8 cellular contexts compared by ENCODE assay signal in the genomic region with DNA sequence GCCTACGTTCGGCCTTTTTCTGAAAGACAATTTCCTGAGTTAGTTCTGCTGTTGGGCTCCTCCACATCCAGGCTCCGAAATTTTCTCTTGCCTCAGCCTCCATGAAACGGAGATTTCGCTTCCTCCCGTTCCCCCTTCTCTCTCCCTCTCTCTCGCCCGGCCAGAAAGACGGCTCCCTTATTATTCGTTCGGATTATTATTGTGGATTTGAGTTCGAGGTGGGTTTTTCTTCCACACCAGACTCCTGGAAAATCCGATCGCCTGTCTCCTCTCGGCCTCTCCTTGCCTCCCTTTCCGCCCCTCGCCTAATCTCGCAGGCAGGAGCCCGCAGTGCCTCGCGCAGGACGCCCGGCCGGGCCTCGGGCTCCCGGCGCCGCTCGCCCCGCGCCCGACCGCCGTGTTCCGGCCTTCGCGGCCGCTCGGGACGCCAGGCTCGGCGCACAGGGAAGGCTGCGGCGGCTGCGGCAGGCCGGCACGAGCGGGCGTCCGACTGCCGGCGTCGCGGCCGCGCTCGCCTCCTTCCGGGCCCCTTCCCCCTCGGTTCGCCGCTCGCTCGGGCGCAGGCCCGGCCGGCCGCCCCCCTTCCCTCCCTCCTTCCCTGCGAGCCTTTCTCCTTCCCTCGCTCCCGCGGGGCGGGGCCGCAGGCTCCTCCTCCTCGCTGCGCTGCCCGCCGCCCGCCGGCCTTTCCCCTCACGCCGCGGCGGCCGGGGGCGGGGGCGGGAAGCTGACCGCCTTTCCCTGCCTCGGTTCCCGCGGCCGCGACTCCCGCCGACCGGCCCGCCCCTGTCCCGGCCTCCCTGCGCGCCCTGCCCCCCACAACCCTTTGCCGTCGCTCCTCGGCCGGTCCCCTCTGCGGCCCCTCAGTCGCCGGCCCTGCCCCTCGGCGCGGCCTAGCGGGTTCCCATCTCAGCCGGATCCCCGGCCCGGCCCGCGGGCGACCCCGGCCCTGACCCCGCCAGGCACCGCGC. TPM values are rescaled to one million over a fixed set of nuclear protein-coding genes. Genes with fewer than 3 reads are reported as not detected.
DNase-seq lines count a peak whose midpoint lies in the region; ATAC-seq and TF ChIP-seq lines count a peak whose summit lies in the region.

A gene with protein sequence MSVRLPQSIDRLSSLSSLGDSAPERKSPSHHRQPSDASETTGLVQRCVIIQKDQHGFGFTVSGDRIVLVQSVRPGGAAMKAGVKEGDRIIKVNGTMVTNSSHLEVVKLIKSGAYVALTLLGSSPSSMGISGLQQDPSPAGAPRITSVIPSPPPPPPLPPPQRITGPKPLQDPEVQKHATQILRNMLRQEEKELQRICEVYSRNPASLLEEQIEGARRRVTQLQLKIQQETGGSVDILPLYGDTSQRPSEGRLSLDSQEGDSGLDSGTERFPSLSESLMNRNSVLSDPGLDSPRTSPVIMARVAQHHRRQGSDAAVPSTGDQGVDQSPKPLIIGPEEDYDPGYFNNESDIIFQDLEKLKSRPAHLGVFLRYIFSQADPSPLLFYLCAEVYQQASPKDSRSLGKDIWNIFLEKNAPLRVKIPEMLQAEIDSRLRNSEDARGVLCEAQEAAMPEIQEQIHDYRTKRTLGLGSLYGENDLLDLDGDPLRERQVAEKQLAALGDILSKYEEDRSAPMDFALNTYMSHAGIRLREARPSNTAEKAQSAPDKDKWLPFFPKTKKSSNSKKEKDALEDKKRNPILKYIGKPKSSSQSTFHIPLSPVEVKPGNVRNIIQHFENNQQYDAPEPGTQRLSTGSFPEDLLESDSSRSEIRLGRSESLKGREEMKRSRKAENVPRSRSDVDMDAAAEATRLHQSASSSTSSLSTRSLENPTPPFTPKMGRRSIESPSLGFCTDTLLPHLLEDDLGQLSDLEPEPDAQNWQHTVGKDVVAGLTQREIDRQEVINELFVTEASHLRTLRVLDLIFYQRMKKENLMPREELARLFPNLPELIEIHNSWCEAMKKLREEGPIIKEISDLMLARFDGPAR (N-terminal part only) (minus strand): TSS at position 492 of the 968 bp plus-strand sequence. CDS start 1,412 bp downstream, outside the sequence.

- H3K27me3 ChIP-seq in ascending aorta: no peaks in the 10 kb centered on the region

- H3K4me3 Mint-ChIP-seq in osteocyte (ENCODE audit: unreplicated experiment): peak within 1 kb of the TSS; percentile 89

- CTCF ChIA-PET in RWPE1 (lab: Yijun Ruan, JAX): interaction anchor here (0.9 kb wide), 1 partner anchor 111 kb away, joined by 5 read pairs; no protein-coding TSS in a partner anchor

- POLR2A ChIA-PET in RWPE1 (lab: Yijun Ruan, JAX; ENCODE audit: low non-redundant PET): no interaction called here

- ATAC-seq in GM21367 (IDR thresholded peaks at IDR 0.05; ENCODE audit: unreplicated experiment) (peak; percentile 45), left cardiac atrium (peak; percentile 97 to 98)

- H3K4me1 Mint-ChIP-seq in osteocyte (ENCODE audit: unreplicated experiment): peaks cover 47% of the 10 kb centered on the region

- H3K4me1 ChIP-seq in ascending aorta: peaks cover 17 to 31% of the 10 kb centered on the region in 2 donors

- H3K36me3 Mint-ChIP-seq in osteocyte (ENCODE audit: unreplicated experiment): peaks cover 2% of the 10 kb centered on the region

- no peaks in the 10 kb centered on the region for H3K36me3 ChIP-seq in ascending aorta

- H3K9me3 ChIP-seq in ascending aorta: no peaks in the 10 kb centered on the region

- peak within 1 kb of the TSS; percentile 83 for H3K27ac ChIP-seq in RWPE1
- H3K27ac ChIP-seq in ascending aorta: peak within 1 kb of the TSS; percentile 87 to 95

- H3K9me3 Mint-ChIP-seq in osteocyte (ENCODE audit: unreplicated experiment): no peaks in the 10 kb centered on the region

- H3K27me3 Mint-ChIP-seq in osteocyte (ENCODE audit: unreplicated experiment): peaks cover 20% of the 10 kb centered on the region

- H3K4me3 ChIP-seq in ascending aorta: peak within 1 kb of the TSS; percentile 90 to 97

- no peak for TF ChIP-seq CTCF in RWPE1 (conservative IDR thresholded peaks at IDR 0.05; ENCODE audit: low read depth)
- TF ChIP-seq CTCF in ascending aorta (IDR thresholded peaks at IDR 0.05): no peak
- TF ChIP-seq CTCF in osteocyte (IDR thresholded peaks at IDR 0.05): no peak

- intact Hi-C loops in ascending aorta (cut with DNase I): loop anchor here (2.0 kb wide), 1 partner anchor 93 kb away; a partner anchor contains a TSS
- intact Hi-C loops in left cardiac atrium (cut with DNase I): no loop called here

- H3K27ac Mint-ChIP-seq in osteocyte (ENCODE audit: unreplicated experiment): peak within 1 kb of the TSS; percentile 97

- peak; percentile 95 for DNase-seq in DMS 273 (lab: John Stamatoyannopoulos, UW; ENCODE audit: unreplicated experiment)
- DNase-seq in M059J (ENCODE audit: low read depth): peak; percentile 88
- DNase-seq in RWPE1 (ENCODE audit: low spot score): peak; percentile 84
- peak; percentile 69 to 95 for DNase-seq in ascending aorta (ENCODE audit: low spot score in 2 of 2)
- peak; percentile 92 for DNase-seq in left cardiac atrium
- DNase-seq in osteocyte (ENCODE audit: extremely low spot score, unreplicated experiment): peak; percentile 97
- no peak for DNase-seq in effector CD8-positive, alpha-beta T cell (lab: John Stamatoyannopoulos, UW)

RNA-seq across cellular contexts. Expression of the gene that starts here (rescaled TPM):
- total RNA-seq in M059J (2014; rRNA removed; shearing (Covaris generic)): 17.1 and 19.2 TPM in 2 replicates
- total RNA-seq in ascending aorta (43.5 TPM), left cardiac atrium (10 to 100 TPM; 25.4 to 27.0 TPM), osteocyte (42.2 and 42.7 TPM in 2 replicates)
